Comparison of ENCODE assay signal across 17 cellular contexts in genomic region chr3:174403831-174404230, GRCh38.
DNase-seq lines count a peak whose midpoint lies in the region; ATAC-seq and FAIRE-seq lines count a peak whose summit lies in the region.
"Had no signal": no experiment of that assay in that cellular context is flagged by ENCODE, and none has a peak within 500 bp of the region (broad histone marks: within the 10 kb centered on the region; RNA-seq: fewer than 3 reads in every experiment).

No MANE protein-coding gene starts in this region.

- no peak overlapping the region for H3K9ac ChIP-seq in GM23248

- no peaks in the 10 kb centered on the region for H4K20me1 ChIP-seq in GM23248 (ENCODE audit: insufficient read depth)

- in situ Hi-C loops in GM23248 (cut with MboI) = no loop called here
- in situ Hi-C loops in SK-MEL-5 (cut with HindIII; ENCODE audit: low pct_unique_long_range_greater_than_20kb, low sequenced_read_pairs) = no loop called here

- ATAC-seq in GM19324 (IDR thresholded peaks at IDR 0.05; ENCODE audit: low FRiP score, unreplicated experiment) = no peak
- ATAC-seq: GM23338, HCT116 had no signal

- H3K27ac ChIP-seq in GM23248 (no peak overlapping the region), small intestine (ENCODE audit: low read depth in 1 of 2, low read length in 1 of 2) (no peak overlapping the region)

- H3K4me3 ChIP-seq in GM23248 (no peak overlapping the region), small intestine (ENCODE audit: low read depth in 1 of 2, low read length in 2 of 2) (no peak overlapping the region)
- H3K4me3 ChIP-seq: GM23338 had no signal

- no peaks in the 10 kb centered on the region for H3K9me2 ChIP-seq in GM23248 (ENCODE audit: insufficient read depth)

- H3K4me1 ChIP-seq in GM23248 (ENCODE audit: insufficient read depth) = no peaks in the 10 kb centered on the region
- H3K4me1 ChIP-seq in small intestine (ENCODE audit: control insufficient read depth in 2 of 2, insufficient read depth in 1 of 2, low read depth in 1 of 2, low read length in 1 of 2) = no peaks in the 10 kb centered on the region
- H3K4me1 ChIP-seq: Caco-2 had no signal

- no peaks in the 10 kb centered on the region for H3K9me3 ChIP-seq in GM23248 (ENCODE audit: low read depth)
- no peaks in the 10 kb centered on the region for H3K9me3 ChIP-seq in small intestine (ENCODE audit: control insufficient read depth, low read depth)

- FAIRE-seq in A204.1 (lab: Jason Lieb, UNC) = peak; percentile 27
- no peak for FAIRE-seq in small intestine (lab: Jason Lieb, UNC)
- FAIRE-seq: GM12892 had no signal

- H3F3A ChIP-seq in GM23248 (ENCODE audit: insufficient read depth) = no peaks in the 10 kb centered on the region

- peak overlapping the region; percentile 32; the same call in 1 of the 2 replicates for H2AFZ ChIP-seq in GM23248
- H2AFZ ChIP-seq: GM23338 had no signal

- H3K36me3 ChIP-seq in GM23248 (ENCODE audit: low read depth) (no peaks in the 10 kb centered on the region), small intestine (ENCODE audit: control insufficient read depth in 2 of 2, insufficient read depth in 2 of 2, low read length in 2 of 2) (no peaks in the 10 kb centered on the region)

- DNase-seq in GM23248 (no peak), SK-MEL-5 (ENCODE audit: low read depth, low spot score) (peak; percentile 64), pons (ENCODE audit: low spot score) (peak; percentile 37), small intestine (no peak), SIG-M5 (lab: John Stamatoyannopoulos, UW) (no peak)
- DNase-seq: 8988T; C1 segment of cervical spinal cord; Caco-2; CD4-positive, alpha-beta memory T cell; DMS153; DND-41; H9 had no signal

- no peaks in the 10 kb centered on the region for H3K27me3 ChIP-seq in GM23248 (replicated peaks; ENCODE audit: insufficient read depth)
- H3K27me3 ChIP-seq in small intestine (ENCODE audit: control insufficient read depth in 2 of 2, insufficient read depth in 2 of 2, low read length in 2 of 2) = no peaks in the 10 kb centered on the region

- H3K4me2 ChIP-seq in GM23248 (ENCODE audit: unreplicated experiment) = no peak overlapping the region
- H3K4me2 ChIP-seq: GM23338 had no signal

- no peaks in the 10 kb centered on the region for H3K79me2 ChIP-seq in GM23248 (ENCODE audit: insufficient read depth)

Comparison
In these comparisons a context has a peak if more than half of its experiments do, and no peak if none do; other contexts are left out.
1. DNase-seq: peak in SK-MEL-5 (single experiment) and pons (single experiment); none in GM23248 (single experiment), small intestine (single experiment) and SIG-M5 (single experiment).